In genomic region chr2:3657881-3658280, GRCh38 we compare ENCODE assay signal across 1 cellular context.
TF ChIP-seq lines count a peak whose summit lies in the region.

ALLC (plus strand) TSS chr2:3658200; CDS start chr2:3671158, 12,958 bp downstream.

TF ChIP-seq in IMR-90, 13 proteins besides CTCF, POLR2A, EP300 and RAD21 (continued from another document):
- TF ChIP-seq FOS (IDR thresholded peaks at IDR 0.05; ENCODE audit: low read depth, low read length) (no peak), MAFK (IDR thresholded peaks at IDR 0.05; ENCODE audit: low read depth, low read length) (no peak), SMC3 (IDR thresholded peaks at IDR 0.05; ENCODE audit: low read depth, low read length) (no peak), ELK1 (IDR thresholded peaks at IDR 0.05; ENCODE audit: borderline replicate concordance, low read depth, low read length) (no peak)
